Comparison of ENCODE assay signal across 23 cellular contexts in genomic region chr2:37885329-37885993, GRCh38.
"Had no signal": no experiment of that assay in that cellular context is flagged by ENCODE, and none has a peak within 500 bp of the region (broad histone marks: within the 10 kb centered on the region; RNA-seq: fewer than 3 reads in every experiment).

No MANE protein-coding gene starts in this region.

- H3K4me3 ChIP-seq: colonic mucosa, esophagus muscularis mucosa, gastroesophageal sphincter, heart left ventricle, hepatocyte, lower lobe of right lung, pancreas, right lobe of liver, thoracic aorta, tibial nerve, upper lobe of left lung had no signal

- H3K36me3 Mint-ChIP-seq: natural killer cell; stimulated activated naive B cell treated with anti-CD40 and anti-IgM and Interleukin-4, amounts not matched to agents 10 μg/mL and 1 μg/mL and 100 μg/mL, for 72 hours had no signal

- H3K27ac Mint-ChIP-seq: dendritic cell treated with granulocyte-macrophage colony-stimulating factor and Interleukin-4, amounts not matched to agents 40 ng/mL and 50 ng/mL, for 4 days; natural killer cell; progenitor cell of endocrine pancreas; stimulated activated naive B cell treated with anti-CD40 and anti-IgM and Interleukin-4, amounts not matched to agents 10 μg/mL and 1 μg/mL and 100 μg/mL, for 72 hours; stimulated activated naive CD8-positive, alpha-beta T cell treated with anti-CD3 and anti-CD28 coated beads, Interleukin-15, Interleukin-2, amounts not matched to agents 100 ng/mL and 50 ng/mL, for 24 hours had no signal

- ATAC-seq: foreskin keratinocyte; gastroesophageal sphincter; heart left ventricle; left ventricle myocardium superior; lower lobe of right lung; natural killer cell; pancreas; right lobe of liver; stimulated activated naive B cell treated with anti-CD40 and anti-IgM and Interleukin-4, amounts not matched to agents 10 μg/mL and 1 μg/mL and 100 μg/mL, for 72 hours had no signal

- H3K4me1 ChIP-seq: colonic mucosa, esophagus muscularis mucosa, foreskin keratinocyte, gastroesophageal sphincter, heart left ventricle, lower lobe of right lung, pancreas, right lobe of liver, tibial nerve had no signal

- H3K4me3 Mint-ChIP-seq: dendritic cell treated with granulocyte-macrophage colony-stimulating factor and Interleukin-4, amounts not matched to agents 40 ng/mL and 50 ng/mL, for 4 days; natural killer cell; stimulated activated naive B cell treated with anti-CD40 and anti-IgM and Interleukin-4, amounts not matched to agents 10 μg/mL and 1 μg/mL and 100 μg/mL, for 72 hours; stimulated activated naive CD8-positive, alpha-beta T cell treated with anti-CD3 and anti-CD28 coated beads, Interleukin-15, Interleukin-2, amounts not matched to agents 100 ng/mL and 50 ng/mL, for 24 hours had no signal

- H3K36me3 ChIP-seq: colonic mucosa, esophagus muscularis mucosa, gastroesophageal sphincter, heart left ventricle, lower lobe of right lung, neutrophil, pancreas, right lobe of liver, thoracic aorta, tibial nerve, upper lobe of left lung had no signal

- H3K9me3 Mint-ChIP-seq: dendritic cell treated with granulocyte-macrophage colony-stimulating factor and Interleukin-4, amounts not matched to agents 40 ng/mL and 50 ng/mL, for 4 days; natural killer cell; stimulated activated naive B cell treated with anti-CD40 and anti-IgM and Interleukin-4, amounts not matched to agents 10 μg/mL and 1 μg/mL and 100 μg/mL, for 72 hours; stimulated activated naive CD8-positive, alpha-beta T cell treated with anti-CD3 and anti-CD28 coated beads, Interleukin-15, Interleukin-2, amounts not matched to agents 100 ng/mL and 50 ng/mL, for 24 hours had no signal

- DNase-seq: colonic mucosa; effector CD8-positive, alpha-beta T cell; foreskin keratinocyte; heart left ventricle; left ventricle myocardium superior; lower lobe of right lung; natural killer cell; pancreas; right lobe of liver; small intestine; stimulated activated CD4-positive, alpha-beta T cell treated with anti-CD3 and anti-CD28 coated beads, Interleukin-15, amount 100 ng/mL, for 24 hours; stimulated activated CD4-positive, alpha-beta T cell treated with anti-CD3 and anti-CD28 coated beads, Interleukin-2, amount 100 ng/mL, for 48 hours; stimulated activated naive B cell treated with anti-CD40 and anti-IgM and Interleukin-4, amounts not matched to agents 10 μg/mL and 1 μg/mL and 100 μg/mL, for 72 hours; upper lobe of left lung had no signal

- H3K27me3 ChIP-seq: colonic mucosa, esophagus muscularis mucosa, gastroesophageal sphincter, pancreas, right lobe of liver, tibial nerve, upper lobe of left lung had no signal

- H3K9me3 ChIP-seq: colonic mucosa, esophagus muscularis mucosa, gastroesophageal sphincter, heart left ventricle, lower lobe of right lung, neutrophil, pancreas, right lobe of liver, thoracic aorta, tibial nerve, upper lobe of left lung had no signal

- H3K27ac ChIP-seq: colonic mucosa, esophagus muscularis mucosa, foreskin keratinocyte, gastroesophageal sphincter, heart left ventricle, hepatocyte, lower lobe of right lung, neutrophil, pancreas, right lobe of liver, thoracic aorta, tibial nerve, upper lobe of left lung had no signal
